ENCODE assay signal across 8 cellular contexts in genomic region chr2:95992520-95993272, GRCh38. TPM values are rescaled to one million over a fixed set of nuclear protein-coding genes. Genes with fewer than 3 reads are reported as not detected.
A peak's percentile ranks its signal among the peaks of the same experiment; 100 is the strongest.
DNase-seq lines count a peak whose midpoint lies in the region; ATAC-seq and TF ChIP-seq lines count a peak whose summit lies in the region.
"Not testable (repeated sequence)": the region's sequence is repeated elsewhere in the genome, so short reads cannot be mapped to it uniquely, and the experiment has no call there.

No MANE protein-coding gene starts in this region.

- H3K36me3 Mint-ChIP-seq in activated naive CD8-positive, alpha-beta T cell treated with anti-CD3 and anti-CD28 coated beads, Interleukin-2, amount 50 U/mL, for 24 hours (ENCODE audit: low read depth): not testable (repeated sequence)

- peak overlapping the region; percentile 60 to 67 for H3K4me3 ChIP-seq in foreskin fibroblast (ENCODE audit: low read depth in 1 of 2, low read length in 2 of 2)

- peak overlapping the region; percentile 80 for H3K27ac ChIP-seq in C4-2B

- H3K4me3 Mint-ChIP-seq in activated naive CD8-positive, alpha-beta T cell treated with anti-CD3 and anti-CD28 coated beads, Interleukin-2, amount 50 U/mL, for 24 hours: peak overlapping the region; percentile 80

- not testable (repeated sequence) for H3K4me1 Mint-ChIP-seq in activated naive CD8-positive, alpha-beta T cell treated with anti-CD3 and anti-CD28 coated beads, Interleukin-2, amount 50 U/mL, for 24 hours

- H3K9me3 Mint-ChIP-seq in activated naive CD8-positive, alpha-beta T cell treated with anti-CD3 and anti-CD28 coated beads, Interleukin-2, amount 50 U/mL, for 24 hours: not testable (repeated sequence)

- H3K27me3 Mint-ChIP-seq in activated naive CD8-positive, alpha-beta T cell treated with anti-CD3 and anti-CD28 coated beads, Interleukin-2, amount 50 U/mL, for 24 hours: peaks cover 14% of the 10 kb centered on the region

- DNase-seq in SW480 (ENCODE audit: low spot score) (peak; percentile 76), foreskin fibroblast (peak; percentile 14 to 47), mucosa of gallbladder (ENCODE audit: low spot score) (peak; percentile 82)
- peak; percentile 41 for DNase-seq in activated naive CD8-positive, alpha-beta T cell treated with anti-CD3 and anti-CD28 coated beads, Interleukin-2, amount 50 U/mL, for 24 hours
- DNase-seq in stimulated activated CD8-positive, alpha-beta memory T cell treated with anti-CD3 and anti-CD28 coated beads, Interleukin-12 subunit alpha, Interleukin-12 subunit beta, amount 100 ng/mL, for 1 hour (ENCODE audit: low read depth): peak; percentile 37

- ATAC-seq in GM19397 (IDR thresholded peaks at IDR 0.05; ENCODE audit: unreplicated experiment) (peak; percentile 36), HG03378 (IDR thresholded peaks at IDR 0.05; ENCODE audit: unreplicated experiment) (peak; percentile 60)
- peak; percentile 52 for ATAC-seq in activated naive CD8-positive, alpha-beta T cell treated with anti-CD3 and anti-CD28 coated beads, Interleukin-2, amount 50 U/mL, for 24 hours

- H3K27ac Mint-ChIP-seq in activated naive CD8-positive, alpha-beta T cell treated with anti-CD3 and anti-CD28 coated beads, Interleukin-2, amount 50 U/mL, for 24 hours: peak overlapping the region; percentile 88

- TF ChIP-seq CTCF in C4-2B (conservative IDR thresholded peaks at IDR 0.05) (peak; percentile 87), foreskin fibroblast (IDR thresholded peaks at IDR 0.05; ENCODE audit: low read depth, low read length) (peak; percentile 66)

RNA-seq across cellular contexts. Expression of gene ANKRD36C, which starts 1.1 kb away (rescaled TPM):
- total RNA-seq in mucosa of gallbladder: 18.5 TPM

RNA-seq across cellular contexts. Expression of gene GPAT2, which starts 42.0 kb away (rescaled TPM):
- 3.0 TPM for total RNA-seq in mucosa of gallbladder

Comparison
In these comparisons a context has a peak if more than half of its experiments do, and no peak if none do; other contexts are left out.
1. Peak in every context shown above with its lines: DNase-seq, ATAC-seq, H3K4me3 ChIP-seq and H3K27ac ChIP-seq.
2. DNase-seq: peak in every context shown above with its lines; median percentile 82 in mucosa of gallbladder; 76 in SW480; 41 in activated naive CD8-positive, alpha-beta T cell treated with anti-CD3 and anti-CD28 coated beads, Interleukin-2, amount 50 U/mL, for 24 hours; 37 in stimulated activated CD8-positive, alpha-beta memory T cell treated with anti-CD3 and anti-CD28 coated beads, Interleukin-12 subunit alpha, Interleukin-12 subunit beta, amount 100 ng/mL, for 1 hour; 30 in foreskin fibroblast.